28 cellular contexts compared by ENCODE assay signal in genomic region chrX:32010948-32011347, GRCh38.
"Had no signal": no experiment of that assay in that cellular context is flagged by ENCODE, and none has a peak within 500 bp of the region (broad histone marks: within the 10 kb centered on the region; RNA-seq: fewer than 3 reads in every experiment).

No MANE protein-coding gene starts in this region.

- H3K36me3 Mint-ChIP-seq: stimulated activated effector memory CD8-positive, alpha-beta T cell treated with anti-CD3 and anti-CD28 coated beads, Interleukin-12 subunit alpha, Interleukin-12 subunit beta, amount 100 ng/mL, for 72 hours; stimulated activated memory B cell treated with anti-CD40 and anti-IgM and Interleukin-4, amounts not matched to agents 10 μg/mL and 1 μg/mL and 100 μg/mL, for 72 hours; stimulated activated naive B cell treated with anti-CD40 and anti-IgM and Interleukin-4, amounts not matched to agents 10 μg/mL and 1 μg/mL and 100 μg/mL, for 72 hours had no signal

- H3K27ac Mint-ChIP-seq: stimulated activated effector memory CD8-positive, alpha-beta T cell treated with anti-CD3 and anti-CD28 coated beads, Interleukin-12 subunit alpha, Interleukin-12 subunit beta, amount 100 ng/mL, for 72 hours; stimulated activated memory B cell treated with anti-CD40 and anti-IgM and Interleukin-4, amounts not matched to agents 10 μg/mL and 1 μg/mL and 100 μg/mL, for 72 hours; stimulated activated naive B cell treated with anti-CD40 and anti-IgM and Interleukin-4, amounts not matched to agents 10 μg/mL and 1 μg/mL and 100 μg/mL, for 72 hours; stimulated activated naive CD8-positive, alpha-beta T cell treated with anti-CD3 and anti-CD28 coated beads, Interleukin-15, amount 100 ng/mL, for 72 hours; stimulated activated naive CD8-positive, alpha-beta T cell treated with anti-CD3 and anti-CD28 coated beads, Interleukin-15, Interleukin-2, amounts not matched to agents 100 ng/mL and 50 ng/mL, for 24 hours had no signal

- H3K36me3 ChIP-seq: stomach, suprapubic skin, thoracic aorta, thyroid gland, tibial artery, tibial nerve, transverse colon, upper lobe of left lung, upper lobe of right lung, uterus, vagina had no signal

- H3K9me3 ChIP-seq: stomach, suprapubic skin, testis, thoracic aorta, thyroid gland, tibial artery, tibial nerve, transverse colon, upper lobe of left lung, upper lobe of right lung, uterus, vagina had no signal

- H3K4me3 ChIP-seq: stomach, suprapubic skin, testis, thoracic aorta, thyroid gland, tibial artery, tibial nerve, transverse colon, upper lobe of left lung, upper lobe of right lung, uterus, vagina had no signal

- DNase-seq: stimulated activated CD4-positive, alpha-beta T cell treated with anti-CD3 and anti-CD28 coated beads, Interleukin-2, amount 100 ng/mL, for 48 hours; stimulated activated CD4-positive, alpha-beta T cell treated with anti-CD3 and anti-CD28 coated beads, Interleukin-4, amount 100 ng/mL, for 1 hour; stimulated activated CD4-positive, alpha-beta T cell treated with anti-CD3 and anti-CD28 coated beads, Interleukin-4, amount 100 ng/mL, for 24 hours; stimulated activated CD4-positive, alpha-beta T cell treated with anti-CD3 and anti-CD28 coated beads, Interleukin-4, amount 100 ng/mL, for 4 hours; stimulated activated CD8-positive, alpha-beta memory T cell treated with anti-CD3 and anti-CD28 coated beads, Interleukin-4, amount 100 ng/mL, for 48 hours; stimulated activated naive B cell treated with anti-CD40 and anti-IgM and Interleukin-4, amounts not matched to agents 10 μg/mL and 1 μg/mL and 100 μg/mL, for 72 hours; stimulated activated naive CD4-positive, alpha-beta T cell; stimulated activated naive CD4-positive, alpha-beta T cell treated with Interleukin-2 at 50 U/mL for 16 hours; stimulated activated naive CD8-positive, alpha-beta T cell treated with anti-CD3 and anti-CD28 coated beads, Interleukin-15, amount 100 ng/mL, for 72 hours; stimulated activated naive CD8-positive, alpha-beta T cell treated with anti-CD3 and anti-CD28 coated beads, Interleukin-15, Interleukin-2, amounts not matched to agents 100 U/mL and 50 U/mL, for 24 hours; stomach; substantia nigra; testis; thyroid gland; tibial artery; transverse colon; trophoblast cell; upper lobe of left lung; upper lobe of right lung; uterus had no signal

- H3K9me3 Mint-ChIP-seq: stimulated activated memory B cell treated with anti-CD40 and anti-IgM and Interleukin-4, amounts not matched to agents 10 μg/mL and 1 μg/mL and 100 μg/mL, for 72 hours; stimulated activated naive B cell treated with anti-CD40 and anti-IgM and Interleukin-4, amounts not matched to agents 10 μg/mL and 1 μg/mL and 100 μg/mL, for 72 hours had no signal

- ATAC-seq: stimulated activated effector memory CD8-positive, alpha-beta T cell treated with anti-CD3 and anti-CD28 coated beads, Interleukin-12 subunit alpha, Interleukin-12 subunit beta, amount 100 ng/mL, for 72 hours; stimulated activated memory B cell treated with anti-CD40 and anti-IgM and Interleukin-4, amounts not matched to agents 10 μg/mL and 1 μg/mL and 100 μg/mL, for 72 hours; stimulated activated naive B cell treated with anti-CD40 and anti-IgM and Interleukin-4, amounts not matched to agents 10 μg/mL and 1 μg/mL and 100 μg/mL, for 72 hours; stimulated activated naive CD8-positive, alpha-beta T cell treated with anti-CD3 and anti-CD28 coated beads, Interleukin-15, amount 100 ng/mL, for 72 hours; stimulated activated naive CD8-positive, alpha-beta T cell treated with anti-CD3 and anti-CD28 coated beads, Interleukin-15, Interleukin-2, amounts not matched to agents 100 U/mL and 50 U/mL, for 24 hours; upper lobe of right lung had no signal

- FAIRE-seq: urothelium cell line had no signal

- H3K4me3 Mint-ChIP-seq: stimulated activated effector memory CD8-positive, alpha-beta T cell treated with anti-CD3 and anti-CD28 coated beads, Interleukin-12 subunit alpha, Interleukin-12 subunit beta, amount 100 ng/mL, for 72 hours; stimulated activated memory B cell treated with anti-CD40 and anti-IgM and Interleukin-4, amounts not matched to agents 10 μg/mL and 1 μg/mL and 100 μg/mL, for 72 hours; stimulated activated naive B cell treated with anti-CD40 and anti-IgM and Interleukin-4, amounts not matched to agents 10 μg/mL and 1 μg/mL and 100 μg/mL, for 72 hours; stimulated activated naive CD8-positive, alpha-beta T cell treated with anti-CD3 and anti-CD28 coated beads, Interleukin-15, amount 100 ng/mL, for 72 hours; stimulated activated naive CD8-positive, alpha-beta T cell treated with anti-CD3 and anti-CD28 coated beads, Interleukin-15, Interleukin-2, amounts not matched to agents 100 ng/mL and 50 ng/mL, for 24 hours had no signal

- H3K4me1 Mint-ChIP-seq: stimulated activated effector memory CD8-positive, alpha-beta T cell treated with anti-CD3 and anti-CD28 coated beads, Interleukin-12 subunit alpha, Interleukin-12 subunit beta, amount 100 ng/mL, for 72 hours; stimulated activated memory B cell treated with anti-CD40 and anti-IgM and Interleukin-4, amounts not matched to agents 10 μg/mL and 1 μg/mL and 100 μg/mL, for 72 hours; stimulated activated naive B cell treated with anti-CD40 and anti-IgM and Interleukin-4, amounts not matched to agents 10 μg/mL and 1 μg/mL and 100 μg/mL, for 72 hours; stimulated activated naive CD8-positive, alpha-beta T cell treated with anti-CD3 and anti-CD28 coated beads, Interleukin-15, amount 100 ng/mL, for 72 hours had no signal

- H3K27me3 ChIP-seq: stomach, suprapubic skin, testis, thyroid gland, tibial artery, tibial nerve, transverse colon, upper lobe of left lung, upper lobe of right lung, uterus, vagina had no signal

- H3K27me3 Mint-ChIP-seq: stimulated activated memory B cell treated with anti-CD40 and anti-IgM and Interleukin-4, amounts not matched to agents 10 μg/mL and 1 μg/mL and 100 μg/mL, for 72 hours; stimulated activated naive B cell treated with anti-CD40 and anti-IgM and Interleukin-4, amounts not matched to agents 10 μg/mL and 1 μg/mL and 100 μg/mL, for 72 hours; stimulated activated naive CD8-positive, alpha-beta T cell treated with anti-CD3 and anti-CD28 coated beads, Interleukin-15, amount 100 ng/mL, for 72 hours; stimulated activated naive CD8-positive, alpha-beta T cell treated with anti-CD3 and anti-CD28 coated beads, Interleukin-15, Interleukin-2, amounts not matched to agents 100 ng/mL and 50 ng/mL, for 24 hours had no signal

- H3K27ac ChIP-seq: stomach, suprapubic skin, testis, thoracic aorta, thyroid gland, tibial artery, tibial nerve, transverse colon, upper lobe of left lung, upper lobe of right lung, uterus, vagina had no signal

- H3K4me1 ChIP-seq: suprapubic skin, testis, thyroid gland, tibial artery, tibial nerve, transverse colon, upper lobe of left lung, upper lobe of right lung, uterus, vagina had no signal
